In genomic region chr2:70959851-70960832, GRCh38 we compare ENCODE assay signal across 14 cellular contexts. TPM values are rescaled to one million over a fixed set of nuclear protein-coding genes. Genes with fewer than 3 reads are reported as not detected.
DNase-seq lines count a peak whose midpoint lies in the region; ATAC-seq and TF ChIP-seq lines count a peak whose summit lies in the region.
"Had no signal": no experiment of that assay in that cellular context is flagged by ENCODE, and none has a peak within 500 bp of the region (broad histone marks: within the 10 kb centered on the region; RNA-seq: fewer than 3 reads in every experiment).

No MANE protein-coding gene starts in this region.

- H3K9ac ChIP-seq in IMR-90 (ENCODE audit: low read depth, low read length): no peak overlapping the region
- H3K9ac ChIP-seq in trophoblast cell (ENCODE audit: low read length): no peak overlapping the region

- H3K79me2 ChIP-seq in trophoblast cell (ENCODE audit: control insufficient read depth, insufficient read depth, low read length, poor library complexity): no peaks in the 10 kb centered on the region

- POLR2A ChIA-PET in IMR-90 (lab: Charles Lee; ENCODE audit: unreplicated experiment): no interaction called here

- no peak overlapping the region for H2BK15ac ChIP-seq in IMR-90 (ENCODE audit: low read depth, low read length)

- H2AFZ ChIP-seq in IMR-90 (replicated peaks; ENCODE audit: low read length, poor library complexity): peak overlapping the region; percentile 56
- H2AFZ ChIP-seq in trophoblast cell (ENCODE audit: insufficient read depth, low read length, poor library complexity): no peak overlapping the region

- H3K4me3 ChIP-seq in GM06990 (replicated peaks; ENCODE audit: low read depth, low read length) (no peak overlapping the region), IMR-90 (ENCODE audit: insufficient read depth, low read depth, low read length) (no peak overlapping the region), trophoblast cell (ENCODE audit: low read depth, low read length) (no peak overlapping the region)
- H3K4me3 ChIP-seq: ovary, SK-N-MC had no signal

- no TSS peak for BruUV-seq in IMR-90 (replicated peaks; lab: Mats Ljungman, UMichigan)

- no peaks in the 10 kb centered on the region for H3K4me1 ChIP-seq in IMR-90 (ENCODE audit: control insufficient read depth, insufficient read depth, low read length)
- H3K4me1 ChIP-seq in trophoblast cell (ENCODE audit: control insufficient read depth in 1 of 2, insufficient read depth in 2 of 2, low read length in 2 of 2): peaks cover 0 to 2% of the 10 kb centered on the region in 2 experiments

- peaks cover 2% of the 10 kb centered on the region for H3K36me3 Mint-ChIP-seq in central memory CD8-positive, alpha-beta T cell (ENCODE audit: insufficient read depth)
- no peaks in the 10 kb centered on the region for H3K36me3 Mint-ChIP-seq in stimulated activated naive B cell treated with anti-CD40 and anti-IgM and Interleukin-4, amounts not matched to agents 10 μg/mL and 1 μg/mL and 100 μg/mL, for 72 hours

- H3K4me3 Mint-ChIP-seq in central memory CD8-positive, alpha-beta T cell: no peak overlapping the region
- no peak overlapping the region for H3K4me3 Mint-ChIP-seq in stimulated activated naive B cell treated with anti-CD40 and anti-IgM and Interleukin-4, amounts not matched to agents 10 μg/mL and 1 μg/mL and 100 μg/mL, for 72 hours

- H3K4ac ChIP-seq in IMR-90 (ENCODE audit: low read depth, low read length) (no peak overlapping the region), trophoblast cell (ENCODE audit: low read depth, low read length) (no peak overlapping the region)

- H4K12ac ChIP-seq in trophoblast cell (ENCODE audit: low read depth, low read length): no peak overlapping the region

- peak overlapping the region; percentile 25 for H2AK9ac ChIP-seq in IMR-90 (replicated peaks; ENCODE audit: low read depth, low read length, poor library complexity)

- no peaks in the 10 kb centered on the region for H4K20me1 ChIP-seq in IMR-90 (ENCODE audit: insufficient read depth, low read length)

- H4K5ac ChIP-seq in IMR-90 (ENCODE audit: low read depth, low read length): no peak overlapping the region

- H2BK12ac ChIP-seq in trophoblast cell (ENCODE audit: low read length): no peak overlapping the region

- no peak overlapping the region for H3K27ac Mint-ChIP-seq in central memory CD8-positive, alpha-beta T cell (ENCODE audit: low read depth)
- no peak overlapping the region for H3K27ac Mint-ChIP-seq in stimulated activated naive B cell treated with anti-CD40 and anti-IgM and Interleukin-4, amounts not matched to agents 10 μg/mL and 1 μg/mL and 100 μg/mL, for 72 hours

- no peak for ATAC-seq in IMR-90 (ENCODE audit: low read depth)
- no peak for ATAC-seq in central memory CD8-positive, alpha-beta T cell (replicated peaks; ENCODE audit: extremely low read depth, poor library complexity, severe bottlenecking)
- ATAC-seq in stimulated activated naive B cell treated with anti-CD40 and anti-IgM and Interleukin-4, amounts not matched to agents 10 μg/mL and 1 μg/mL and 100 μg/mL, for 72 hours (replicated peaks): no peak
- ATAC-seq in GM18519 (IDR thresholded peaks at IDR 0.05; ENCODE audit: low FRiP score, unreplicated experiment): no peak

- H3K4me2 ChIP-seq in IMR-90 (ENCODE audit: low read depth, low read length): no peak overlapping the region
- H3K4me2 ChIP-seq in trophoblast cell (ENCODE audit: low read length): no peak overlapping the region

- CTCF ChIA-PET in IMR-90 (lab: Yijun Ruan, JAX): interaction anchor here (0.6 to 2.3 kb wide), 2 partner anchors 12 to 88 kb away, joined by 3 to 7 read pairs; no protein-coding TSS in a partner anchor

- dilution Hi-C loops in IMR-90 (cut with HindIII; ENCODE audit: low sequenced_read_pairs, unreplicated experiment): no loop called here

- H3K14ac ChIP-seq in IMR-90 (replicated peaks; ENCODE audit: low read depth, low read length): no peak overlapping the region
- no peak overlapping the region for H3K14ac ChIP-seq in trophoblast cell (ENCODE audit: low read length)

- H2BK20ac ChIP-seq in IMR-90 (ENCODE audit: low read depth, low read length): no peak overlapping the region

- H3K9me3 Mint-ChIP-seq in central memory CD8-positive, alpha-beta T cell: no peaks in the 10 kb centered on the region
- H3K9me3 Mint-ChIP-seq in stimulated activated naive B cell treated with anti-CD40 and anti-IgM and Interleukin-4, amounts not matched to agents 10 μg/mL and 1 μg/mL and 100 μg/mL, for 72 hours: no peaks in the 10 kb centered on the region

- H3K27me3 Mint-ChIP-seq in central memory CD8-positive, alpha-beta T cell: peaks cover 72% of the 10 kb centered on the region
- H3K27me3 Mint-ChIP-seq in stimulated activated naive B cell treated with anti-CD40 and anti-IgM and Interleukin-4, amounts not matched to agents 10 μg/mL and 1 μg/mL and 100 μg/mL, for 72 hours: peaks cover 61% of the 10 kb centered on the region in 2 donors

- peaks cover 18% of the 10 kb centered on the region for H3K4me1 Mint-ChIP-seq in central memory CD8-positive, alpha-beta T cell
- peaks cover 9 to 12% of the 10 kb centered on the region in 2 donors for H3K4me1 Mint-ChIP-seq in stimulated activated naive B cell treated with anti-CD40 and anti-IgM and Interleukin-4, amounts not matched to agents 10 μg/mL and 1 μg/mL and 100 μg/mL, for 72 hours

- no peaks in the 10 kb centered on the region for H3K9me1 ChIP-seq in IMR-90 (ENCODE audit: insufficient read depth, low read length)

- DNase-seq in GM06990 (ENCODE audit: extremely low read depth, insufficient read length) (no peak), IMR-90 (no peak), trophoblast cell (peak; percentile 62 to 83), SK-N-DZ (ENCODE audit: low spot score) (no peak)
- DNase-seq in central memory CD8-positive, alpha-beta T cell (ENCODE audit: low spot score in 2 of 2): peak; percentile 11 to 14
- DNase-seq in stimulated activated naive B cell treated with anti-CD40 and anti-IgM and Interleukin-4, amounts not matched to agents 10 μg/mL and 1 μg/mL and 100 μg/mL, for 72 hours: no peak
- DNase-seq: central memory CD4-positive, alpha-beta T cell; DMS79 treated with DMSO at 0.1 percent for 48 hours; HCEC 1CT; NCI-H510A; ovary had no signal

- TF ChIP-seq CTCF in GM06990 (IDR thresholded peaks at IDR 0.05; ENCODE audit: insufficient read depth, low read length, poor library complexity, severe bottlenecking) (peak; percentile 42), IMR-90 (conservative IDR thresholded peaks at IDR 0.05; ENCODE audit: low read depth, low read length) (no peak)

- no peaks in the 10 kb centered on the region; the same call in 1 of the 2 replicates for H3K27me3 ChIP-seq in GM06990 (replicated peaks; ENCODE audit: control insufficient read depth, insufficient read depth, low read length)
- H3K27me3 ChIP-seq in IMR-90 (ENCODE audit: control insufficient read depth, insufficient read depth, low read length): peaks cover 5% of the 10 kb centered on the region; the same call in 1 of the 2 replicates
- no peaks in the 10 kb centered on the region for H3K27me3 ChIP-seq in trophoblast cell (ENCODE audit: insufficient read depth, low read length)
- H3K27me3 ChIP-seq: ovary had no signal

- H3K27ac ChIP-seq in IMR-90 (ENCODE audit: insufficient read depth, low read length) (no peak overlapping the region), trophoblast cell (ENCODE audit: low read depth, low read length) (no peak overlapping the region)
- H3K27ac ChIP-seq: ovary, SK-N-MC had no signal

- H3K9me3 ChIP-seq in IMR-90 (ENCODE audit: control insufficient read depth, insufficient read depth, low read length) (no peaks in the 10 kb centered on the region), trophoblast cell (ENCODE audit: insufficient read depth, low read depth, low read length) (no peaks in the 10 kb centered on the region)
- H3K9me3 ChIP-seq: ovary had no signal

- WGBS in IMR-90 (ENCODE audit: extremely low coverage in 2 of 2, insufficient read length in 1 of 2), 2 experiments: 89% methylated on average over 9 of the region's 17 CpGs; no CpG with 5 or more reads in 1 of the 2 experiments
- WGBS in trophoblast cell (ENCODE audit: extremely low coverage, insufficient coverage, insufficient read length): no CpG with 5 or more reads among the region's 17 CpGs

- H2BK5ac ChIP-seq in IMR-90 (ENCODE audit: low read depth, low read length, poor library complexity, severe bottlenecking) (no peak overlapping the region), trophoblast cell (ENCODE audit: low read depth, low read length, poor library complexity) (no peak overlapping the region)

- H4K91ac ChIP-seq in IMR-90 (ENCODE audit: insufficient read depth, low read depth, low read length) (no peak overlapping the region), trophoblast cell (ENCODE audit: low read depth, low read length) (no peak overlapping the region)

- no peak overlapping the region for H3K56ac ChIP-seq in IMR-90 (ENCODE audit: extremely low read depth, insufficient read depth, low read length)

- no peak for TF ChIP-seq POLR2A in IMR-90 (IDR thresholded peaks at IDR 0.05; ENCODE audit: low read depth, low read length)

- H4K8ac ChIP-seq in IMR-90 (ENCODE audit: low read depth in 2 of 2, low read length in 2 of 2): no peak overlapping the region
- no peak overlapping the region for H4K8ac ChIP-seq in trophoblast cell (ENCODE audit: low read depth, low read length)

- intact Hi-C loops in IMR-90 (cut with micrococcal nuclease): no loop called here

- no peak overlapping the region for H3K23ac ChIP-seq in IMR-90 (ENCODE audit: low read depth, low read length)
- H3K23ac ChIP-seq in trophoblast cell (ENCODE audit: low read length): no peak overlapping the region

- H3K36me3 ChIP-seq in GM06990 (ENCODE audit: control insufficient read depth, insufficient read depth, low read length) (no peaks in the 10 kb centered on the region), IMR-90 (ENCODE audit: control insufficient read depth, insufficient read depth, low read length) (no peaks in the 10 kb centered on the region), trophoblast cell (ENCODE audit: control insufficient read depth in 1 of 2, insufficient read depth in 2 of 2, low read length in 2 of 2) (no peaks in the 10 kb centered on the region)
- H3K36me3 ChIP-seq: ovary had no signal

- no peak overlapping the region for H2BK120ac ChIP-seq in IMR-90 (ENCODE audit: low read depth, low read length)
- no peak overlapping the region for H2BK120ac ChIP-seq in trophoblast cell (ENCODE audit: insufficient read depth, low read length, poor library complexity)

- no peaks in the 10 kb centered on the region for H3K79me1 ChIP-seq in IMR-90 (ENCODE audit: low read depth in 1 of 2, low read length in 2 of 2)
- no peaks in the 10 kb centered on the region for H3K79me1 ChIP-seq in trophoblast cell (ENCODE audit: low read length)

- in situ Hi-C loops in IMR-90 (cut with MboI; ENCODE audit: low sequenced_read_pairs): no loop called here

- H2AK5ac ChIP-seq in IMR-90 (ENCODE audit: low read depth, low read length): no peak overlapping the region
- H2AK5ac ChIP-seq in trophoblast cell (ENCODE audit: low read length): no peak overlapping the region

- H3K18ac ChIP-seq in IMR-90 (ENCODE audit: low read depth, low read length) (no peak overlapping the region), trophoblast cell (ENCODE audit: low read length) (no peak overlapping the region)

- no peak for TF ChIP-seq RAD21 in IMR-90 (IDR thresholded peaks at IDR 0.05; ENCODE audit: low read length)

RNA-seq across cellular contexts. Expression of gene ANKRD53, which starts 18.3 kb away (rescaled TPM):
- 0.54 and 0.56 TPM in 2 replicates for total RNA-seq in IMR-90 (2012; rRNA removed)
- 1.0 and 1.2 TPM in 2 replicates for polyA plus RNA-seq in IMR-90 (2012; rRNA removed)
- 1.8 and 2.6 TPM in 2 replicates for polyA plus RNA-seq in IMR-90 (2012; cell fraction: cytosol; rRNA removed)
- 3.3 and 5.0 TPM in 2 replicates for polyA plus RNA-seq in IMR-90 (2012; cell fraction: nucleus; rRNA removed; ENCODE audit: low replicate concordance)
- 0.73 and 0.86 TPM in 2 replicates for polyA plus RNA-seq in trophoblast cell (2013)
- 0.15 TPM in 1 of 2 replicates, not detected in the other for polyA plus RNA-seq in SK-N-DZ (2014; cell fraction: cytosol; rRNA removed)
- 0.14 and 0.18 TPM in 2 replicates for polyA plus RNA-seq in SK-N-DZ (2014; cell fraction: nucleus; rRNA removed)

RNA-seq across cellular contexts. Expression of gene ATP6V1B1, which starts 24.4 kb away (rescaled TPM):
- total RNA-seq in IMR-90 (2012; rRNA removed): 0.28 TPM in 1 of 2 replicates, not detected in the other
- polyA plus RNA-seq in IMR-90 (2012; rRNA removed): 1.3 and 1.4 TPM in 2 replicates
- 0.51 TPM in 1 of 2 replicates, not detected in the other for polyA plus RNA-seq in IMR-90 (2012; cell fraction: cytosol; rRNA removed)
- 17.8 and 20.6 TPM in 2 replicates for polyA plus RNA-seq in IMR-90 (2012; cell fraction: nucleus; rRNA removed; ENCODE audit: low replicate concordance)
- 0.86 and 1.00 TPM in 2 replicates for polyA plus RNA-seq in trophoblast cell (2013)
- polyA plus RNA-seq in SK-N-DZ (2014; cell fraction: cytosol; rRNA removed): 1.7 and 1.8 TPM in 2 replicates
- 18.6 and 32.4 TPM in 2 replicates for polyA plus RNA-seq in SK-N-DZ (2014; cell fraction: nucleus; rRNA removed)
- total RNA-seq: subcutaneous adipose tissue had no signal

RNA-seq across cellular contexts. Expression of gene TEX261, which starts 34.5 kb away (rescaled TPM):
- 26.3 and 31.1 TPM in 2 replicates for total RNA-seq in IMR-90 (2012; rRNA removed)
- polyA plus RNA-seq in IMR-90 (2012; rRNA removed): 64.7 and 69.8 TPM in 2 replicates
- polyA plus RNA-seq in IMR-90 (2012; cell fraction: cytosol; rRNA removed): 200 and 230 TPM in 2 replicates
- polyA plus RNA-seq in IMR-90 (2012; cell fraction: nucleus; rRNA removed; ENCODE audit: low replicate concordance): 58.4 and 142 TPM in 2 replicates
- 44.4 and 47.5 TPM in 2 replicates for polyA plus RNA-seq in trophoblast cell (2013)
- 43.3 and 47.7 TPM in 2 replicates for polyA plus RNA-seq in SK-N-DZ (2014; cell fraction: cytosol; rRNA removed)
- 41.8 and 78.2 TPM in 2 replicates for polyA plus RNA-seq in SK-N-DZ (2014; cell fraction: nucleus; rRNA removed)

RNA-seq across cellular contexts. Expression of gene VAX2, which starts 59.8 kb away (rescaled TPM):
- 0.36 and 0.56 TPM in 2 replicates for total RNA-seq in IMR-90 (2012; rRNA removed)
- 1.5 and 2.4 TPM in 2 replicates for polyA plus RNA-seq in IMR-90 (2012; rRNA removed)
- 3.2 and 3.5 TPM in 2 replicates for polyA plus RNA-seq in IMR-90 (2012; cell fraction: cytosol; rRNA removed)
- polyA plus RNA-seq in IMR-90 (2012; cell fraction: nucleus; rRNA removed; ENCODE audit: low replicate concordance): 6.0 and 12.7 TPM in 2 replicates
- 0.04 TPM in 1 of 2 replicates, not detected in the other for polyA plus RNA-seq in trophoblast cell (2013)
- 9.4 and 12.9 TPM in 2 replicates for polyA plus RNA-seq in SK-N-DZ (2014; cell fraction: cytosol; rRNA removed)
- 16.6 and 16.8 TPM in 2 replicates for polyA plus RNA-seq in SK-N-DZ (2014; cell fraction: nucleus; rRNA removed)

Comparison
In these comparisons a context has a peak if more than half of its experiments do, and no peak if none do; other contexts are left out.
1. DNase-seq: peak in central memory CD8-positive, alpha-beta T cell (2 of 2) and trophoblast cell (2 of 2); none in GM06990 (single experiment), IMR-90 (single experiment), stimulated activated naive B cell treated with anti-CD40 and anti-IgM and Interleukin-4, amounts not matched to agents 10 μg/mL and 1 μg/mL and 100 μg/mL, for 72 hours (single experiment) and SK-N-DZ (single experiment).